1 cellular context compared by ENCODE assay signal in the genomic region with DNA sequence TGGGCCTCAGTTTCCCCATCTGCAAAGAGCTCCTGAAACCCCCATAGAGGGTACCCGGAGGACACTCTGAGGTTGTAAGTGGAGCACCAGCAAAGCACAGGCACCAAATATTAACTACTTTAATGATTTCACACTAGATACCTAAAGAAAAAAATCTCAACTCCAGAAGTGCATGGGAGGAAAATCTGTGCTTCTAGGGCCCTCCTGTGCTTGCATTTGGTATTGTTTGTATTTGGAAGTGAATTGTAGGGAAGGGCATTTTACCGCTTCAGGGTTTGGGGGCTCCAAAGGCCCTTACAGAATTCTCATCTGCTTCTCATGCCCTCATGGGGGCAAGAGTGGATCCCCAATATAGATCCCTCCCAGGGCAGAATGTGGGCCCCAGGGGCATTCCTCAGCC.
TF ChIP-seq lines count a peak whose summit lies in the region.

No MANE protein-coding gene starts in this region.

TF ChIP-seq in GM12878, 131 proteins besides CTCF, POLR2A, EP300 and RAD21:
- TF ChIP-seq, protein P1, sequence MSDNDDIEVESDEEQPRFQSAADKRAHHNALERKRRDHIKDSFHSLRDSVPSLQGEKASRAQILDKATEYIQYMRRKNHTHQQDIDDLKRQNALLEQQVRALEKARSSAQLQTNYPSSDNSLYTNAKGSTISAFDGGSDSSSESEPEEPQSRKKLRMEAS (IDR thresholded peaks at IDR 0.05; ENCODE audit: low read depth, low read length) = no peak
- TF ChIP-seq NBN (IDR thresholded peaks at IDR 0.05) (no peak), MEF2B (IDR thresholded peaks at IDR 0.05; ENCODE audit: partially characterized antibody, poor library complexity, severe bottlenecking) (no peak)
